Comparison of ENCODE assay signal across 20 cellular contexts in genomic region chr13:79490846-79491245, GRCh38. TPM values are rescaled to one million over a fixed set of nuclear protein-coding genes. Genes with fewer than 3 reads are reported as not detected.
DNase-seq lines count a peak whose midpoint lies in the region; ATAC-seq, FAIRE-seq and TF ChIP-seq lines count a peak whose summit lies in the region.
"Had no signal": no experiment of that assay in that cellular context is flagged by ENCODE, and none has a peak within 500 bp of the region (broad histone marks: within the 10 kb centered on the region; RNA-seq: fewer than 3 reads in every experiment).

No MANE protein-coding gene starts in this region.

- H3K27me3 Mint-ChIP-seq in GM23338 (ENCODE audit: insufficient read depth, low read depth, poor library complexity): peaks cover 4% of the 10 kb centered on the region
- H3K27me3 Mint-ChIP-seq: activated CD8-positive, alpha-beta T cell treated with anti-CD3 and anti-CD28 coated beads for 36 hours had no signal

- H3K4me1 Mint-ChIP-seq in GM23338: peaks cover 51% of the 10 kb centered on the region
- H3K4me1 Mint-ChIP-seq: naive B cell had no signal

- CTCF ChIA-PET in A549 (lab: Yijun Ruan, JAX): no interaction called here

- peak in 1 of 2 experiments; percentile 61; a peak in 3 of 6 replicates for ATAC-seq in A549
- no peak for ATAC-seq in GM23338
- no peak for ATAC-seq in HG03439 (IDR thresholded peaks at IDR 0.05; ENCODE audit: unreplicated experiment)
- ATAC-seq in HG03159 (IDR thresholded peaks at IDR 0.05; ENCODE audit: unreplicated experiment): no peak
- ATAC-seq: activated CD8-positive, alpha-beta T cell treated with anti-CD3 and anti-CD28 coated beads for 36 hours; stimulated activated naive CD8-positive, alpha-beta T cell treated with anti-CD3 and anti-CD28 coated beads, Interleukin-15, Interleukin-2, amounts not matched to agents 100 U/mL and 50 U/mL, for 24 hours had no signal

- H3F3A ChIP-seq in GM23338 (replicated peaks; ENCODE audit: low read depth): no peaks in the 10 kb centered on the region

- no peak overlapping the region for H3K4me3 ChIP-seq in A549
- no peak overlapping the region for H3K4me3 ChIP-seq in GM23338
- H3K4me3 ChIP-seq in brain microvascular endothelial cell (ENCODE audit: low read depth, low read length): no peak overlapping the region
- H3K4me3 ChIP-seq in mesodermal cell (ENCODE audit: extremely low read depth, insufficient read depth, low read length, poor library complexity, severe bottlenecking): no peak overlapping the region
- H3K4me3 ChIP-seq: left ventricle myocardium inferior had no signal

- no peak overlapping the region for H3K27ac Mint-ChIP-seq in GM23338
- H3K27ac Mint-ChIP-seq: naive B cell had no signal

- 23% methylated on average over 1 of the region's 1 CpG for WGBS in A549 (ENCODE audit: missing lambda C conversion rate)
- WGBS in mesodermal cell (ENCODE audit: insufficient coverage in 2 of 2), 2 experiments: 100% methylated on average over 1 of the region's 1 CpG; no CpG with 5 or more reads in 1 of the 2 experiments

- no peak overlapping the region for H3K4me3 Mint-ChIP-seq in GM23338
- H3K4me3 Mint-ChIP-seq: activated CD8-positive, alpha-beta T cell treated with anti-CD3 and anti-CD28 coated beads for 36 hours; naive B cell had no signal

- no peak for FAIRE-seq in A549 (lab: Jason Lieb, UNC)
- FAIRE-seq: D721Med had no signal

- no peaks in the 10 kb centered on the region for H4K20me1 ChIP-seq in GM23338 (replicated peaks; ENCODE audit: insufficient read depth)

- H3K9me2 ChIP-seq in GM23338 (ENCODE audit: insufficient read depth): peaks cover 9% of the 10 kb centered on the region

- H3K9me3 ChIP-seq in A549 (no peaks in the 10 kb centered on the region), mesodermal cell (ENCODE audit: control insufficient read depth, low read length) (no peaks in the 10 kb centered on the region)
- H3K9me3 ChIP-seq: left ventricle myocardium inferior had no signal

- POLR2A ChIA-PET in A549 (lab: Yijun Ruan, JAX): no interaction called here

- no peak for TF ChIP-seq RAD21 in A549 (conservative IDR thresholded peaks at IDR 0.05 in 1 of 2, IDR thresholded peaks at IDR 0.05 in 1 of 2)

- no peak for TF ChIP-seq POLR2A in A549 (IDR thresholded peaks at IDR 0.05; ENCODE audit: low read length)

- H3K36me3 Mint-ChIP-seq in GM23338 (ENCODE audit: low read depth): peaks cover 4% of the 10 kb centered on the region; the same call in 2 of the 3 replicates
- H3K36me3 Mint-ChIP-seq: naive B cell had no signal

- in situ Hi-C loops in brain microvascular endothelial cell (cut with HindIII; ENCODE audit: low pct_ligation_motif_present, low sequenced_read_pairs): no loop called here

- peak overlapping the region in 1 of 2 experiments; percentile 45; a peak in 1 of 6 replicates for H3K27ac ChIP-seq in A549
- H3K27ac ChIP-seq in GM23338 (ENCODE audit: low read depth): no peak overlapping the region
- peak overlapping the region; percentile 66 for H3K27ac ChIP-seq in brain microvascular endothelial cell
- peak overlapping the region; percentile 48 for H3K27ac ChIP-seq in mesodermal cell (ENCODE audit: low read depth, low read length, severe bottlenecking)
- H3K27ac ChIP-seq: left ventricle myocardium inferior had no signal

- no peak for DNase-seq in A549 (ENCODE audit: low read depth in 1 of 2, low spot score in 1 of 2)
- DNase-seq in GM23338 (ENCODE audit: low spot score): no peak
- DNase-seq in brain microvascular endothelial cell: no peak
- no peak for DNase-seq in DMS153 (lab: John Stamatoyannopoulos, UW)
- DNase-seq in NCI-H526 treated with DMSO at 0.1 percent for 48 hours (lab: John Stamatoyannopoulos, UW): no peak
- DNase-seq: activated CD8-positive, alpha-beta T cell treated with anti-CD3 and anti-CD28 coated beads for 36 hours; activated effector memory CD4-positive, alpha-beta T cell treated with anti-CD3 and anti-CD28 coated beads, Interleukin-2, amount 50 U/mL, for 16 hours; AML-193; effector CD4-positive, alpha-beta T cell; KG1; left ventricle myocardium inferior; naive B cell; NCI-H1417 treated with DMSO at 0.1 percent for 48 hours; posterior cingulate gyrus; SHP77 treated with DMSO at 0.1 percent for 48 hours; stimulated activated naive CD8-positive, alpha-beta T cell treated with anti-CD3 and anti-CD28 coated beads, Interleukin-15, Interleukin-2, amounts not matched to agents 100 U/mL and 50 U/mL, for 24 hours had no signal

- peaks cover 99% of the 10 kb centered on the region for H3K79me2 ChIP-seq in GM23338 (replicated peaks; ENCODE audit: insufficient read depth)

- no peak for TF ChIP-seq EP300 in A549 (IDR thresholded peaks at IDR 0.05)

- TF ChIP-seq CTCF in A549 (IDR thresholded peaks at IDR 0.05) (no peak), GM23338 (conservative IDR thresholded peaks at IDR 0.05; ENCODE audit: low read depth in 2 of 2) (no peak), brain microvascular endothelial cell (IDR thresholded peaks at IDR 0.05; ENCODE audit: low read depth, low read length, missing control alignments) (no peak)

- H2AFZ ChIP-seq in GM23338: no peak overlapping the region

- H3K27me3 ChIP-seq in GM23338 (ENCODE audit: insufficient read depth) (no peaks in the 10 kb centered on the region), brain microvascular endothelial cell (replicated peaks) (no peaks in the 10 kb centered on the region)

- H3K4me1 ChIP-seq in A549 (peaks cover 66% of the 10 kb centered on the region), GM23338 (ENCODE audit: insufficient read depth) (peaks cover 47% of the 10 kb centered on the region), mesodermal cell (ENCODE audit: control insufficient read depth, insufficient read depth, low read length, poor library complexity, severe bottlenecking) (peaks cover 26% of the 10 kb centered on the region)

- H3K36me3 ChIP-seq in GM23338 (ENCODE audit: insufficient read depth) (no peaks in the 10 kb centered on the region), brain microvascular endothelial cell (replicated peaks) (no peaks in the 10 kb centered on the region), mesodermal cell (ENCODE audit: control insufficient read depth, insufficient read depth, low read length) (peaks cover 8% of the 10 kb centered on the region)
- H3K36me3 ChIP-seq: left ventricle myocardium inferior had no signal

- H3K9me3 Mint-ChIP-seq in GM23338: no peaks in the 10 kb centered on the region

- H3K4me2 ChIP-seq in A549 (peak overlapping the region; percentile 70), GM23338 (peak overlapping the region; percentile 36)

TF ChIP-seq in A549, 52 proteins besides CTCF, POLR2A, EP300 and RAD21 (continues in another document):
- TF ChIP-seq, protein P1, sequence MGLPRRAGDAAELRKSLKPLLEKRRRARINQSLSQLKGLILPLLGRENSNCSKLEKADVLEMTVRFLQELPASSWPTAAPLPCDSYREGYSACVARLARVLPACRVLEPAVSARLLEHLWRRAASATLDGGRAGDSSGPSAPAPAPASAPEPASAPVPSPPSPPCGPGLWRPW (IDR thresholded peaks at IDR 0.05): no peak
- TF ChIP-seq NPAS2 (CRISPR knock-in tag; IDR thresholded peaks at IDR 0.05; ENCODE audit: borderline replicate concordance): no peak
- TF ChIP-seq FOSB (CRISPR knock-in tag; IDR thresholded peaks at IDR 0.05): no peak
- no peak for TF ChIP-seq TFCP2L1 (CRISPR knock-in tag; IDR thresholded peaks at IDR 0.05)
- no peak for TF ChIP-seq SMC3 (IDR thresholded peaks at IDR 0.05)
- TF ChIP-seq GATA3 (IDR thresholded peaks at IDR 0.05; ENCODE audit: borderline replicate concordance): no peak
- no peak for TF ChIP-seq MAZ (IDR thresholded peaks at IDR 0.05; ENCODE audit: borderline replicate concordance, low read depth, low read length)
- TF ChIP-seq FOXS1 (CRISPR knock-in tag; IDR thresholded peaks at IDR 0.05): no peak
- no peak for TF ChIP-seq EHMT2 (IDR thresholded peaks at IDR 0.05; ENCODE audit: low read depth)

TF ChIP-seq in GM23338, 12 proteins besides CTCF, POLR2A, EP300 and RAD21:
- no peak for TF ChIP-seq ZNF331 (CRISPR knock-in tag; IDR thresholded peaks at IDR 0.05; ENCODE audit: low read depth)
- TF ChIP-seq ZNF114 (CRISPR knock-in tag; IDR thresholded peaks at IDR 0.05): no peak
- no peak for TF ChIP-seq REST (IDR thresholded peaks at IDR 0.05; ENCODE audit: unreplicated experiment)
- TF ChIP-seq NANOG (IDR thresholded peaks at IDR 0.05; ENCODE audit: borderline replicate concordance): no peak
- no peak for TF ChIP-seq POLR2AphosphoS5 (IDR thresholded peaks at IDR 0.05; ENCODE audit: low read depth)
- no peak for TF ChIP-seq JUNB (IDR thresholded peaks at IDR 0.05; ENCODE audit: unreplicated experiment)

RNA-seq across cellular contexts. Expression of gene NDFIP2, which starts 9.9 kb away (rescaled TPM):
- polyA plus RNA-seq in A549 (2011; rRNA removed): 39.9 and 41.7 TPM in 2 replicates
- polyA plus RNA-seq in A549 (2012; cell fraction: cytosol; rRNA removed): 10.8 and 14.3 TPM in 2 replicates
- polyA plus RNA-seq in A549 (2012; cell fraction: nucleus; rRNA removed): 5.4 TPM in 2 replicates
- polyA plus RNA-seq in A549 (2017; fragmentation: RNase III; extraction: RNeasy Plus Mini Kit Qiagen cat#74134 plus additional on column Dnase treatment): 21.1 to 23.2 TPM (median 23.0 TPM) in 3 replicates
- 32.9 and 37.6 TPM in 2 replicates for polyA minus RNA-seq in A549 (2011; rRNA and poly(A)+ RNA removed)
- 28.7 and 32.8 TPM in 2 replicates for total RNA-seq in GM23338 (2014; rRNA removed; shearing (Covaris generic))
- polyA plus RNA-seq in GM23338 (2016; fragmentation: Nextera tagmentation; extraction: Ambion mirVana): 25.2 and 28.3 TPM in 2 replicates
- polyA plus RNA-seq in mesodermal cell (2013, experiment 1 of 2): 48.8 TPM
- 46.2 TPM for polyA plus RNA-seq in mesodermal cell (2013, experiment 2 of 2)
